6 cellular contexts compared by ENCODE assay signal in genomic region chr17:48546187-48546923, GRCh38. TPM values are rescaled to one million over a fixed set of nuclear protein-coding genes. Genes with fewer than 3 reads are reported as not detected.
DNase-seq lines count a peak whose midpoint lies in the region; ATAC-seq and TF ChIP-seq lines count a peak whose summit lies in the region.

No MANE protein-coding gene starts in this region.

- peak overlapping the region; percentile 81 for H3K27ac Mint-ChIP-seq in T-helper 1 cell treated with Interleukin-12 subunit alpha and Interleukin-12 subunit beta and Interleukin-4 antibody, amounts not matched to agents 30 μg/mL and 1 μg/mL, for 36 hours
- no peak overlapping the region for H3K27ac Mint-ChIP-seq in stimulated activated naive B cell treated with anti-CD40 and anti-IgM and Interleukin-4, amounts not matched to agents 10 μg/mL and 1 μg/mL and 100 μg/mL, for 72 hours

- H3K36me3 ChIP-seq in spleen, result peaks cover 0 to 12% (median 0%) of the 10 kb centered on the region in 6 donors

- no peaks in the 10 kb centered on the region for H3K9me3 Mint-ChIP-seq in T-helper 1 cell treated with Interleukin-12 subunit alpha and Interleukin-12 subunit beta and Interleukin-4 antibody, amounts not matched to agents 30 μg/mL and 1 μg/mL, for 36 hours
- no peaks in the 10 kb centered on the region for H3K9me3 Mint-ChIP-seq in stimulated activated naive B cell treated with anti-CD40 and anti-IgM and Interleukin-4, amounts not matched to agents 10 μg/mL and 1 μg/mL and 100 μg/mL, for 72 hours

- intact Hi-C loops in spleen (cut with DNase I; ENCODE audit: low total_unique reads), result no loop called here

- TF ChIP-seq CTCF in spleen (IDR thresholded peaks at IDR 0.05 in 8 of 11, conservative IDR thresholded peaks at IDR 0.05 in 3 of 11), result no peak

- peaks cover 43% of the 10 kb centered on the region for H3K4me1 Mint-ChIP-seq in T-helper 1 cell treated with Interleukin-12 subunit alpha and Interleukin-12 subunit beta and Interleukin-4 antibody, amounts not matched to agents 30 μg/mL and 1 μg/mL, for 36 hours (ENCODE audit: low read depth)
- peaks cover 20 to 40% of the 10 kb centered on the region in 2 donors for H3K4me1 Mint-ChIP-seq in stimulated activated naive B cell treated with anti-CD40 and anti-IgM and Interleukin-4, amounts not matched to agents 10 μg/mL and 1 μg/mL and 100 μg/mL, for 72 hours

- H3K27me3 ChIP-seq in spleen (replicated peaks in 1 of 7), result peaks cover 0 to 67% (median 33%) of the 10 kb centered on the region in 7 donors

- H3K9me3 ChIP-seq in spleen, result no peaks in the 10 kb centered on the region

- peak overlapping the region in 1 of 8 donors; percentile 9 for H3K4me3 ChIP-seq in spleen

- peaks cover 5% of the 10 kb centered on the region for H3K27me3 Mint-ChIP-seq in T-helper 1 cell treated with Interleukin-12 subunit alpha and Interleukin-12 subunit beta and Interleukin-4 antibody, amounts not matched to agents 30 μg/mL and 1 μg/mL, for 36 hours (ENCODE audit: low read depth)
- H3K27me3 Mint-ChIP-seq in stimulated activated naive B cell treated with anti-CD40 and anti-IgM and Interleukin-4, amounts not matched to agents 10 μg/mL and 1 μg/mL and 100 μg/mL, for 72 hours, result peaks cover 54 to 70% of the 10 kb centered on the region in 2 donors

- peaks cover 20% of the 10 kb centered on the region for H3K36me3 Mint-ChIP-seq in T-helper 1 cell treated with Interleukin-12 subunit alpha and Interleukin-12 subunit beta and Interleukin-4 antibody, amounts not matched to agents 30 μg/mL and 1 μg/mL, for 36 hours (ENCODE audit: low read depth)
- H3K36me3 Mint-ChIP-seq in stimulated activated naive B cell treated with anti-CD40 and anti-IgM and Interleukin-4, amounts not matched to agents 10 μg/mL and 1 μg/mL and 100 μg/mL, for 72 hours, result peaks cover 2 to 12% of the 10 kb centered on the region in 2 donors

- peak overlapping the region in 7 of 8 donors; percentile 55 to 94 (median 88) for H3K27ac ChIP-seq in spleen

- DNase-seq in T-helper 1 cell (no peak), erythroblast (lab: John Stamatoyannopoulos, UW) (peak; percentile 36 to 57), spleen (no peak)
- DNase-seq in stimulated activated naive B cell treated with anti-CD40 and anti-IgM and Interleukin-4, amounts not matched to agents 10 μg/mL and 1 μg/mL and 100 μg/mL, for 72 hours, result no peak

- peak overlapping the region; percentile 96 for H3K4me3 Mint-ChIP-seq in T-helper 1 cell treated with Interleukin-12 subunit alpha and Interleukin-12 subunit beta and Interleukin-4 antibody, amounts not matched to agents 30 μg/mL and 1 μg/mL, for 36 hours
- H3K4me3 Mint-ChIP-seq in stimulated activated naive B cell treated with anti-CD40 and anti-IgM and Interleukin-4, amounts not matched to agents 10 μg/mL and 1 μg/mL and 100 μg/mL, for 72 hours, result no peak overlapping the region

- TF ChIP-seq POLR2A in erythroblast (IDR thresholded peaks at IDR 0.05; ENCODE audit: low read length) (no peak), spleen (IDR thresholded peaks at IDR 0.05) (no peak)

- WGBS in spleen, 5 donors, result 54 to 62% (median 57%) methylated on average over 10 of the region's 10 CpGs

- H3K4me1 ChIP-seq in spleen, result peaks cover 2 to 79% (median 39%) of the 10 kb centered on the region in 6 donors

- ATAC-seq in stimulated activated naive B cell treated with anti-CD40 and anti-IgM and Interleukin-4, amounts not matched to agents 10 μg/mL and 1 μg/mL and 100 μg/mL, for 72 hours (replicated peaks), result no peak
- no peak for ATAC-seq in GM18498 (IDR thresholded peaks at IDR 0.05; ENCODE audit: unreplicated experiment)

RNA-seq across cellular contexts. Expression of gene HOXB2, which starts 1.4 kb away (rescaled TPM):
- total RNA-seq in spleen, result 10 to 100 TPM in 4 of 7 donors, 1 to 10 TPM in 3; 5.9 to 21.9 (median 10.2) TPM
- 1 to 10 TPM; 7.2 to 8.2 (median 8.0) TPM for polyA plus RNA-seq in spleen

RNA-seq across cellular contexts. Expression of gene HOXB1, which starts 15.5 kb away (rescaled TPM):
- total RNA-seq in spleen, result not detected
- polyA plus RNA-seq in spleen, result under 1 TPM in 1 of 3 donors, not detected in 2; 0.06 TPM

RNA-seq across cellular contexts. Expression of gene HOXB4, which starts 31.8 kb away (rescaled TPM):
- total RNA-seq in spleen, result 1 to 10 TPM; 1.9 to 6.4 (median 3.6) TPM
- polyA plus RNA-seq in spleen, result 1 to 10 TPM; 2.3 to 2.7 (median 2.4) TPM

RNA-seq across cellular contexts. Expression of gene HOXB3, which starts 43.7 kb away (rescaled TPM):
- 10 to 100 TPM in 4 of 7 donors, 1 to 10 TPM in 3; 6.8 to 23.1 (median 10.4) TPM for total RNA-seq in spleen
- polyA plus RNA-seq in spleen, result 1 to 10 TPM; 3.6 to 7.8 (median 6.5) TPM

RNA-seq across cellular contexts. Expression of gene HOXB5, which starts 47.2 kb away (rescaled TPM):
- 1 to 10 TPM in 3 of 7 donors, under 1 TPM in 4; 0.43 to 2.6 (median 0.67) TPM for total RNA-seq in spleen
- polyA plus RNA-seq in spleen, result 1 to 10 TPM in 2 of 3 donors, under 1 TPM in 1; 0.91 to 1.5 (median 1.3) TPM

Comparison
In these comparisons a context has a peak if more than half of its experiments do, and no peak if none do; other contexts are left out.
1. DNase-seq: peak in erythroblast (2 of 2); none in T-helper 1 cell (0 of 5), spleen (single experiment) and stimulated activated naive B cell treated with anti-CD40 and anti-IgM and Interleukin-4, amounts not matched to agents 10 μg/mL and 1 μg/mL and 100 μg/mL, for 72 hours (single experiment).